1 cellular context compared by ENCODE assay signal in genomic region chr4:6917445-6918241, GRCh38.
A peak's percentile ranks its signal among the peaks of the same experiment; 100 is the strongest.
TF ChIP-seq lines count a peak whose summit lies in the region.

No MANE protein-coding gene starts in this region.

TF ChIP-seq in HepG2, 621 proteins besides CTCF, POLR2A, EP300 and RAD21 (continued from another document and continues in another):
- TF ChIP-seq ZNF318 (CRISPR knock-in tag; IDR thresholded peaks at IDR 0.05) (0 out of 2 replicates have a peak, but pooled peaks have one; percentile 88), ZNF18 (CRISPR knock-in tag; IDR thresholded peaks at IDR 0.05; ENCODE audit: insufficient replicate concordance) (peak; percentile 34), SOX6 (IDR thresholded peaks at IDR 0.05) (no peak), SOX6 (CRISPR knock-in tag; IDR thresholded peaks at IDR 0.05) (peak; percentile 99), ZMYM4 (CRISPR knock-in tag; IDR thresholded peaks at IDR 0.05) (peak; percentile 80), ZNF841 (CRISPR knock-in tag; IDR thresholded peaks at IDR 0.05; ENCODE audit: borderline replicate concordance) (no peak), ATF2 (CRISPR knock-in tag; IDR thresholded peaks at IDR 0.05) (peak; percentile 76; the same call in 1 of the 2 replicates), SNAI1 (CRISPR knock-in tag; IDR thresholded peaks at IDR 0.05; ENCODE audit: borderline replicate concordance) (no peak), ZNF275 (CRISPR knock-in tag; IDR thresholded peaks at IDR 0.05; ENCODE audit: borderline replicate concordance) (0 out of 2 replicates have a peak, but pooled peaks have one; percentile 45), FOXJ3 (CRISPR knock-in tag; IDR thresholded peaks at IDR 0.05; ENCODE audit: borderline replicate concordance) (peak; percentile 86), ZNF598 (CRISPR knock-in tag; IDR thresholded peaks at IDR 0.05; ENCODE audit: borderline replicate concordance) (peak; percentile 91; the same call in 1 of the 2 replicates), ZSCAN20 (CRISPR knock-in tag; IDR thresholded peaks at IDR 0.05; ENCODE audit: borderline replicate concordance) (0 out of 2 replicates have a peak, but pooled peaks have one; percentile 56), ZNF362 (CRISPR knock-in tag; IDR thresholded peaks at IDR 0.05; ENCODE audit: borderline replicate concordance) (peak; percentile 68; the same call in 1 of the 2 replicates), ZNF337 (CRISPR knock-in tag; IDR thresholded peaks at IDR 0.05; ENCODE audit: borderline replicate concordance, low read depth) (peak; percentile 84; the same call in 1 of the 2 replicates), HMGXB4 (CRISPR knock-in tag; IDR thresholded peaks at IDR 0.05; ENCODE audit: borderline replicate concordance in 1 of 2, low read depth in 1 of 2) (peak; percentile 75 to 84; a peak in 3 of 4 replicates), ZNF691 (CRISPR knock-in tag; IDR thresholded peaks at IDR 0.05; ENCODE audit: borderline replicate concordance, low read depth) (peak; percentile 57; the same call in 1 of the 2 replicates), ZNF558 (CRISPR knock-in tag; IDR thresholded peaks at IDR 0.05; ENCODE audit: borderline replicate concordance) (no peak), ZNF260 (CRISPR knock-in tag; IDR thresholded peaks at IDR 0.05; ENCODE audit: borderline replicate concordance, low read depth) (no peak), IKZF1 (IDR thresholded peaks at IDR 0.05) (no peak), ZFP41 (CRISPR knock-in tag; IDR thresholded peaks at IDR 0.05; ENCODE audit: borderline replicate concordance) (no peak), ZNF10 (CRISPR knock-in tag; IDR thresholded peaks at IDR 0.05; ENCODE audit: borderline replicate concordance, low read depth) (no peak), RORA (CRISPR knock-in tag; IDR thresholded peaks at IDR 0.05) (no peak), REXO4 (CRISPR knock-in tag; IDR thresholded peaks at IDR 0.05; ENCODE audit: borderline replicate concordance) (no peak), ZBTB37 (CRISPR knock-in tag; IDR thresholded peaks at IDR 0.05) (no peak), CENPX (CRISPR knock-in tag; IDR thresholded peaks at IDR 0.05) (no peak), ZNF180 (CRISPR knock-in tag; IDR thresholded peaks at IDR 0.05; ENCODE audit: borderline replicate concordance, low read depth) (no peak), RXRA (CRISPR knock-in tag; IDR thresholded peaks at IDR 0.05) (peak; percentile 93), NCOA1 (CRISPR knock-in tag; IDR thresholded peaks at IDR 0.05) (no peak; the same call in 1 of the 2 replicates), ZNF501 (CRISPR knock-in tag; IDR thresholded peaks at IDR 0.05) (0 out of 2 replicates have a peak, but pooled peaks have one; percentile 43), HBP1 (CRISPR knock-in tag; IDR thresholded peaks at IDR 0.05; ENCODE audit: low read depth) (peak; percentile 42; the same call in 1 of the 2 replicates), GATAD1 (CRISPR knock-in tag; IDR thresholded peaks at IDR 0.05) (peak; percentile 76), HOXA5 (CRISPR knock-in tag; IDR thresholded peaks at IDR 0.05) (no peak; the same call in none of the 2 replicates), SRY (CRISPR knock-in tag; IDR thresholded peaks at IDR 0.05) (no peak), ZNF639 (CRISPR knock-in tag; conservative IDR thresholded peaks at IDR 0.05) (peak; percentile 66)
